In genomic region chr1:55800503-55800902, GRCh38 we compare ENCODE assay signal across 34 cellular contexts.
"Had no signal": no experiment of that assay in that cellular context is flagged by ENCODE, and none has a peak within 500 bp of the region (broad histone marks: within the 10 kb centered on the region; RNA-seq: fewer than 3 reads in every experiment).

No MANE protein-coding gene starts in this region.

- DNase-seq: Kasumi-1, MG63, MM.1S, MV-4-11, NCI-H1048, NCI-H1092, NCI-H1092 treated with DMSO at 0.1 percent for 48 hours, NCI-H1105, NCI-H1105 treated with DMSO at 0.1 percent for 48 hours, NCI-H1417, NCI-H1417 treated with DMSO at 0.1 percent for 48 hours, NCI-H1436, NCI-H1436 treated with DMSO at 0.1 percent for 48 hours, NCI-H146, NCI-H1694, NCI-H1694 treated with DMSO at 0.1 percent for 48 hours, NCI-H187, NCI-H187 treated with DMSO at 0.1 percent for 48 hours, NCI-H1930, NCI-H2029, NCI-H2029 treated with DMSO at 0.1 percent for 48 hours, NCI-H2081, NCI-H2081 treated with DMSO at 0.1 percent for 48 hours, NCI-H2107, NCI-H2171, NCI-H2171 treated with DMSO at 0.1 percent for 48 hours, NCI-H2227 treated with DMSO at 0.1 percent for 48 hours, NCI-H226, NCI-H345, NCI-H446, NCI-H446 treated with DMSO at 0.1 percent for 48 hours, NCI-H510A, NCI-H510A treated with DMSO at 0.1 percent for 48 hours, NCI-H524 had no signal

- H3K36me3 ChIP-seq: MG63 had no signal

- H3K4me3 ChIP-seq: MG63 had no signal

- H3K27me3 ChIP-seq: MG63 had no signal
